8 cellular contexts compared by ENCODE assay signal in the genomic region with DNA sequence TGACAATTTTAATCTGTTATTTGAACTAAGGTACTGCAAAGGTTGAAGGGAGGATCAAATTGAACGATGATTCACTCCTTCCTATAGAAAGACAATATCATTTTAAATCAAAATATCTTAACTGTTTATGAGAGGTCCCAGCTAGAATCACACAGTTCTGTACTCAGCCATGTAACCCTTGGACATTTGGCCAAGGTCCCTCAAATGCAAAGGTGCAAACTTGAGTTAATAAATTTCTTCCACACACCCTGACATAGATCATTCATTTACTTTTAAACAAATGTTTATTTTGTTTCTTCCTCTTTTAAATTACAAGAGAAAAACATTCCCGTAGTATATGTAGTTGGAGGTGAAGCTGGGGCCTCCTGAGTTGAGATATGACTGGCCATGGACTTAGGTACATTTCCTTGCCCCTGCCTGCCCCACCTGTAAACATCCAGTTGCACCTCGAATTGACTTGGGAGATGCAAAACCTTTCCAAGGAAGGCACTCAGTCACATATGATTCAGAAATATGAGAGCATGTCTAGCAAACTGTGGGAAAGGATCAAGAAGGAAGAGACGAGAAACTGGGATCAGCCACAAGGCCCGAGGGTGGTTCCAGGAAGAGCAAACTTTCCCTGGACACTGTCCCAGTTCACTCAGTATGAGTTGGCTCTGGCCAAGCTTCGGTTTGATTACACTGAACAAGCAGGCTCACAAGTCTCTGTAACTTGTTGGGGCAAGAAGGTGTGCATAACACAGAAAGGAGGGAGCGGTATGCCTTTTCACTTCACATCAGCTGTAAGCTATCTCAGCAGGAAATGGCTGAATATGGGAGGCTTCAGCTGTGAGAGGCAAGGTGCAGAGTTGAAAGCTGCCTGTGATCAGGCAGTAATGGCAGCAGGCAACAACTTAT. TPM values are rescaled to one million over a fixed set of nuclear protein-coding genes. Genes with fewer than 3 reads are reported as not detected.
DNase-seq lines count a peak whose midpoint lies in the region; ATAC-seq, FAIRE-seq and TF ChIP-seq lines count a peak whose summit lies in the region.

No MANE protein-coding gene starts in this region.

- peak overlapping the region; percentile 74 for H3K4me3 Mint-ChIP-seq in stimulated activated naive CD8-positive, alpha-beta T cell treated with anti-CD3 and anti-CD28 coated beads, Interleukin-15, Interleukin-2, amounts not matched to agents 100 ng/mL and 50 ng/mL, for 24 hours
- H3K4me3 Mint-ChIP-seq in astrocyte (ENCODE audit: unreplicated experiment) = no peak overlapping the region

- DNase-seq in stimulated activated naive CD8-positive, alpha-beta T cell treated with anti-CD3 and anti-CD28 coated beads, Interleukin-15, Interleukin-2, amounts not matched to agents 100 U/mL and 50 U/mL, for 24 hours = no peak
- DNase-seq in astrocyte (ENCODE audit: low read depth) (peak; percentile 95), ecto neural progenitor cell (ENCODE audit: low spot score) (no peak), germinal center (ENCODE audit: low spot score) (no peak)

- H3K27me3 ChIP-seq in astrocyte (ENCODE audit: insufficient read depth, low read length) (peaks cover 2% of the 10 kb centered on the region), liver (ENCODE audit: control insufficient read depth in 4 of 4, insufficient read depth in 4 of 4, low read length in 3 of 4) (no peaks in the 10 kb centered on the region)

- peak overlapping the region; percentile 36 for H3K4me2 ChIP-seq in astrocyte (ENCODE audit: low read length)

- H2AFZ ChIP-seq in astrocyte (ENCODE audit: low read depth, low read length) = peak overlapping the region; percentile 60

- H3K36me3 ChIP-seq in astrocyte (ENCODE audit: insufficient read depth, low read length) (no peaks in the 10 kb centered on the region), liver (ENCODE audit: control insufficient read depth in 4 of 4, insufficient read depth in 3 of 4, low read depth in 1 of 4, low read length in 3 of 4) (peaks cover 3 to 35% (median 19%) of the 10 kb centered on the region in 4 donors), urinary bladder (ENCODE audit: insufficient read depth) (no peaks in the 10 kb centered on the region)

- TF ChIP-seq CTCF in astrocyte (IDR thresholded peaks at IDR 0.05; ENCODE audit: insufficient read depth, low read depth, low read length) = no peak
- TF ChIP-seq CTCF in liver (IDR thresholded peaks at IDR 0.05; ENCODE audit: low read depth, low read length, missing input control) = no peak

- peak overlapping the region; percentile 84 for H3K27ac Mint-ChIP-seq in stimulated activated naive CD8-positive, alpha-beta T cell treated with anti-CD3 and anti-CD28 coated beads, Interleukin-15, Interleukin-2, amounts not matched to agents 100 ng/mL and 50 ng/mL, for 24 hours
- peak overlapping the region; percentile 73 for H3K27ac Mint-ChIP-seq in astrocyte (ENCODE audit: unreplicated experiment)

- no peak overlapping the region for H3K4me3 ChIP-seq in astrocyte (ENCODE audit: insufficient read depth, low read depth, low read length)
- peak overlapping the region in 1 of 3 donors; percentile 4 for H3K4me3 ChIP-seq in liver (ENCODE audit: low read depth in 1 of 3, low read length in 3 of 3)
- no peak overlapping the region for H3K4me3 ChIP-seq in urinary bladder (ENCODE audit: low read depth, low read length)

- no peaks in the 10 kb centered on the region for H3K9me3 Mint-ChIP-seq in stimulated activated naive CD8-positive, alpha-beta T cell treated with anti-CD3 and anti-CD28 coated beads, Interleukin-15, Interleukin-2, amounts not matched to agents 100 ng/mL and 50 ng/mL, for 24 hours
- H3K9me3 Mint-ChIP-seq in astrocyte (ENCODE audit: unreplicated experiment) = no peaks in the 10 kb centered on the region

- no peaks in the 10 kb centered on the region for H3K9me3 ChIP-seq in astrocyte (ENCODE audit: insufficient read depth, low read depth, low read length)
- H3K9me3 ChIP-seq in liver (ENCODE audit: control insufficient read depth in 4 of 4, low read length in 3 of 4) = no peaks in the 10 kb centered on the region

- no peak for FAIRE-seq in astrocyte (lab: Jason Lieb, UNC)

- H3K27ac ChIP-seq in astrocyte (ENCODE audit: low read depth, low read length) (peak overlapping the region; percentile 58), liver (ENCODE audit: low read depth in 1 of 2, low read length in 2 of 2) (peak overlapping the region; percentile 56 to 72), urinary bladder (ENCODE audit: low read depth) (peak overlapping the region; percentile 78)

- H3K36me3 Mint-ChIP-seq in stimulated activated naive CD8-positive, alpha-beta T cell treated with anti-CD3 and anti-CD28 coated beads, Interleukin-15, Interleukin-2, amounts not matched to agents 100 ng/mL and 50 ng/mL, for 24 hours (ENCODE audit: low read depth) = peaks cover 88% of the 10 kb centered on the region
- H3K36me3 Mint-ChIP-seq in astrocyte (ENCODE audit: low read depth, unreplicated experiment) = no peaks in the 10 kb centered on the region

- H3K4me1 ChIP-seq in astrocyte (ENCODE audit: insufficient read depth, low read length) (peaks cover 11% of the 10 kb centered on the region), liver (ENCODE audit: control insufficient read depth in 4 of 4, insufficient read depth in 4 of 4, low read length in 3 of 4) (peaks cover 15 to 66% (median 38%) of the 10 kb centered on the region in 4 donors), urinary bladder (ENCODE audit: insufficient read depth) (peaks cover 2% of the 10 kb centered on the region)

- 14% methylated on average over 7 of the region's 7 CpGs for WGBS in liver
- WGBS in urinary bladder = 36% methylated on average over 7 of the region's 7 CpGs

- H3K27me3 Mint-ChIP-seq in stimulated activated naive CD8-positive, alpha-beta T cell treated with anti-CD3 and anti-CD28 coated beads, Interleukin-15, Interleukin-2, amounts not matched to agents 100 ng/mL and 50 ng/mL, for 24 hours = no peaks in the 10 kb centered on the region
- no peaks in the 10 kb centered on the region for H3K27me3 Mint-ChIP-seq in astrocyte (ENCODE audit: low read depth, unreplicated experiment)

- H3K4me1 Mint-ChIP-seq in stimulated activated naive CD8-positive, alpha-beta T cell treated with anti-CD3 and anti-CD28 coated beads, Interleukin-15, Interleukin-2, amounts not matched to agents 100 ng/mL and 50 ng/mL, for 24 hours (ENCODE audit: low read depth) = peaks cover 100% of the 10 kb centered on the region
- peaks cover 40% of the 10 kb centered on the region for H3K4me1 Mint-ChIP-seq in astrocyte (ENCODE audit: low read depth, unreplicated experiment)

- peak; percentile 35 to 59 for TF ChIP-seq RAD21 in liver (IDR thresholded peaks at IDR 0.05)

- H4K20me1 ChIP-seq in astrocyte (ENCODE audit: insufficient read depth, low read length) = no peaks in the 10 kb centered on the region

- H3K9ac ChIP-seq in astrocyte (ENCODE audit: low read length) (peak overlapping the region; percentile 33), liver (ENCODE audit: low read depth in 1 of 2, low read length in 2 of 2) (peak overlapping the region in 1 of 2 donors; percentile 33)

- H3K79me2 ChIP-seq in astrocyte (ENCODE audit: insufficient read depth, low read length) = no peaks in the 10 kb centered on the region

- ATAC-seq in stimulated activated naive CD8-positive, alpha-beta T cell treated with anti-CD3 and anti-CD28 coated beads, Interleukin-15, Interleukin-2, amounts not matched to agents 100 U/mL and 50 U/mL, for 24 hours = no peak
- ATAC-seq in GM19328 (IDR thresholded peaks at IDR 0.05; ENCODE audit: unreplicated experiment) = no peak

TF ChIP-seq in liver, 16 proteins besides CTCF, POLR2A, EP300 and RAD21 (continues in another document):
- TF ChIP-seq EGR1 (IDR thresholded peaks at IDR 0.05; ENCODE audit: low read depth in 2 of 2) (peak in 1 of 2 donors; percentile 22), TAF1 (conservative IDR thresholded peaks at IDR 0.05) (no peak), FOXA1 (IDR thresholded peaks at IDR 0.05) (no peak), JUND (IDR thresholded peaks at IDR 0.05) (peak in 1 of 2 donors; percentile 42), NR2F2 (IDR thresholded peaks at IDR 0.05) (no peak), SP1 (IDR thresholded peaks at IDR 0.05) (peak; percentile 71), HNF4A (conservative IDR thresholded peaks at IDR 0.05) (peak; percentile 82 to 92), ATF3 (IDR thresholded peaks at IDR 0.05) (no peak), GABPA (IDR thresholded peaks at IDR 0.05 in 1 of 2, conservative IDR thresholded peaks at IDR 0.05 in 1 of 2) (no peak), RXRA (IDR thresholded peaks at IDR 0.05) (peak; percentile 51 to 52), YY1 (IDR thresholded peaks at IDR 0.05) (no peak)
- TF ChIP-seq, protein P1, sequence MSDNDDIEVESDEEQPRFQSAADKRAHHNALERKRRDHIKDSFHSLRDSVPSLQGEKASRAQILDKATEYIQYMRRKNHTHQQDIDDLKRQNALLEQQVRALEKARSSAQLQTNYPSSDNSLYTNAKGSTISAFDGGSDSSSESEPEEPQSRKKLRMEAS (IDR thresholded peaks at IDR 0.05) = no peak
- TF ChIP-seq, protein P2, sequence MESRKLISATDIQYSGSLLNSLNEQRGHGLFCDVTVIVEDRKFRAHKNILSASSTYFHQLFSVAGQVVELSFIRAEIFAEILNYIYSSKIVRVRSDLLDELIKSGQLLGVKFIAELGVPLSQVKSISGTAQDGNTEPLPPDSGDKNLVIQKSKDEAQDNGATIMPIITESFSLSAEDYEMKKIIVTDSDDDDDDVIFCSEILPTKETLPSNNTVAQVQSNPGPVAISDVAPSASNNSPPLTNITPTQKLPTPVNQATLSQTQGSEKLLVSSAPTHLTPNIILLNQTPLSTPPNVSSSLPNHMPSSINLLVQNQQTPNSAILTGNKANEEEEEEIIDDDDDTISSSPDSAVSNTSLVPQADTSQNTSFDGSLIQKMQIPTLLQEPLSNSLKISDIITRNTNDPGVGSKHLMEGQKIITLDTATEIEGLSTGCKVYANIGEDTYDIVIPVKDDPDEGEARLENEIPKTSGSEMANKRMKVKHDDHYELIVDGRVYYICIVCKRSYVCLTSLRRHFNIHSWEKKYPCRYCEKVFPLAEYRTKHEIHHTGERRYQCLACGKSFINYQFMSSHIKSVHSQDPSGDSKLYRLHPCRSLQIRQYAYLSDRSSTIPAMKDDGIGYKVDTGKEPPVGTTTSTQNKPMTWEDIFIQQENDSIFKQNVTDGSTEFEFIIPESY (IDR thresholded peaks at IDR 0.05) = no peak

RNA-seq across cellular contexts. Expression of gene TNFSF10, which starts 6.7 kb away (rescaled TPM):
- total RNA-seq in astrocyte (1.8 and 6.1 TPM in 2 replicates), liver (10 to 100 TPM; 55.4 to 67.1 TPM), urinary bladder (74.0 TPM)
- polyA plus RNA-seq in liver (10 to 100 TPM; 16.2 to 19.5 TPM), urinary bladder (29.4 TPM)
